In genomic region chr14:90005441-90005840, GRCh38 we compare ENCODE assay signal across 37 cellular contexts. TPM values are rescaled to one million over a fixed set of nuclear protein-coding genes. Genes with fewer than 3 reads are reported as not detected.
"Had no signal": no experiment of that assay in that cellular context is flagged by ENCODE, and none has a peak within 500 bp of the region (broad histone marks: within the 10 kb centered on the region; RNA-seq: fewer than 3 reads in every experiment).

No MANE protein-coding gene starts in this region.

- DNase-seq: Karpas-422, Kasumi-1, KG1, MG63, MM.1S, MV-4-11, NCI-H1048, NCI-H1092, NCI-H1092 treated with DMSO at 0.1 percent for 48 hours, NCI-H1105, NCI-H1105 treated with DMSO at 0.1 percent for 48 hours, NCI-H1417, NCI-H1417 treated with DMSO at 0.1 percent for 48 hours, NCI-H1436, NCI-H1436 treated with DMSO at 0.1 percent for 48 hours, NCI-H146, NCI-H1694, NCI-H1694 treated with DMSO at 0.1 percent for 48 hours, NCI-H187, NCI-H1930, NCI-H2029, NCI-H2029 treated with DMSO at 0.1 percent for 48 hours, NCI-H2081, NCI-H2081 treated with DMSO at 0.1 percent for 48 hours, NCI-H2107, NCI-H2171, NCI-H2171 treated with DMSO at 0.1 percent for 48 hours, NCI-H2227 treated with DMSO at 0.1 percent for 48 hours, NCI-H226, NCI-H345, NCI-H446, NCI-H446 treated with DMSO at 0.1 percent for 48 hours, NCI-H510A, NCI-H510A treated with DMSO at 0.1 percent for 48 hours had no signal

RNA-seq across cellular contexts. Expression of gene KCNK13, which starts 56.4 kb away (rescaled TPM):
- total RNA-seq: LHCN-M2, MCF 10A, NCI-H460 had no signal
